Comparison of ENCODE assay signal across 8 cellular contexts in genomic region chr10:72637398-72637857, GRCh38. TPM values are rescaled to one million over a fixed set of nuclear protein-coding genes. Genes with fewer than 3 reads are reported as not detected.
DNase-seq lines count a peak whose midpoint lies in the region; ATAC-seq, FAIRE-seq and TF ChIP-seq lines count a peak whose summit lies in the region.

No MANE protein-coding gene starts in this region.

- no peaks in the 10 kb centered on the region for H3K27me3 Mint-ChIP-seq in chondrocyte (ENCODE audit: low read depth)

- H3K4me3 Mint-ChIP-seq in chondrocyte (ENCODE audit: unreplicated experiment) = no peak overlapping the region

- H3K27ac Mint-ChIP-seq in chondrocyte (ENCODE audit: unreplicated experiment) = no peak overlapping the region

- peaks cover 4% of the 10 kb centered on the region for H3K4me1 Mint-ChIP-seq in chondrocyte (ENCODE audit: low read depth)

- no peaks in the 10 kb centered on the region for H3K9me3 Mint-ChIP-seq in chondrocyte (ENCODE audit: low read depth)

- H3K4me3 ChIP-seq in fibroblast of the aortic adventitia (ENCODE audit: low read depth, low read length) = no peak overlapping the region

- H3K36me3 Mint-ChIP-seq in chondrocyte (ENCODE audit: low read depth) = no peaks in the 10 kb centered on the region

- FAIRE-seq in RCC 7860 (lab: Jason Lieb, UNC) = peak; percentile 90

- peak; percentile 69 for ATAC-seq in GM18867 (IDR thresholded peaks at IDR 0.05; ENCODE audit: unreplicated experiment)

- TF ChIP-seq CTCF in fibroblast of the aortic adventitia (IDR thresholded peaks at IDR 0.05; ENCODE audit: insufficient read depth, low read length) (no peak), chondrocyte (IDR thresholded peaks at IDR 0.05) (no peak)

- DNase-seq in A172 (ENCODE audit: low spot score) (peak; percentile 88), RCC 7860 (ENCODE audit: low spot score) (peak; percentile 71), fibroblast of the aortic adventitia (ENCODE audit: low read depth) (peak; percentile 76), NCI-H510A treated with DMSO at 0.1 percent for 48 hours (lab: John Stamatoyannopoulos, UW) (no peak), chondrocyte (ENCODE audit: low spot score) (no peak), DMS153 treated with DMSO at 0.1 percent for 48 hours (lab: John Stamatoyannopoulos, UW; ENCODE audit: unreplicated experiment) (no peak)
- peak; percentile 57 for DNase-seq in stimulated activated CD4-positive, alpha-beta T cell treated with anti-CD3 and anti-CD28 coated beads, Interleukin-1b, Interleukin-23, amount 100 ng/mL, for 48 hours

RNA-seq across cellular contexts. Expression of gene MICU1, which starts 11.5 kb away (rescaled TPM):
- total RNA-seq in A172 (2014; rRNA removed; shearing (Covaris generic)) = 76.0 and 85.2 TPM in 2 replicates
- total RNA-seq in fibroblast of the aortic adventitia (ENCODE audit: low replicate concordance) (58.3 and 65.3 TPM in 2 replicates), chondrocyte (42.1 to 48.0 TPM (median 42.7 TPM) in 3 replicates)

RNA-seq across cellular contexts. Expression of gene MCU, which starts 54.5 kb away (rescaled TPM):
- total RNA-seq in A172 (2014; rRNA removed; shearing (Covaris generic)) = 49.7 and 65.2 TPM in 2 replicates
- total RNA-seq in fibroblast of the aortic adventitia (ENCODE audit: low replicate concordance) = 27.0 and 32.5 TPM in 2 replicates
- 34.1 to 51.8 TPM (median 43.4 TPM) in 3 replicates for total RNA-seq in chondrocyte

Comparison
In these comparisons a context has a peak if more than half of its experiments do, and no peak if none do; other contexts are left out.
1. DNase-seq: peak in A172 (single experiment), RCC 7860 (single experiment), fibroblast of the aortic adventitia (single experiment) and stimulated activated CD4-positive, alpha-beta T cell treated with anti-CD3 and anti-CD28 coated beads, Interleukin-1b, Interleukin-23, amount 100 ng/mL, for 48 hours (single experiment); none in NCI-H510A treated with DMSO at 0.1 percent for 48 hours (single experiment), chondrocyte (single experiment) and DMS153 treated with DMSO at 0.1 percent for 48 hours (single experiment).